In the genomic region with DNA sequence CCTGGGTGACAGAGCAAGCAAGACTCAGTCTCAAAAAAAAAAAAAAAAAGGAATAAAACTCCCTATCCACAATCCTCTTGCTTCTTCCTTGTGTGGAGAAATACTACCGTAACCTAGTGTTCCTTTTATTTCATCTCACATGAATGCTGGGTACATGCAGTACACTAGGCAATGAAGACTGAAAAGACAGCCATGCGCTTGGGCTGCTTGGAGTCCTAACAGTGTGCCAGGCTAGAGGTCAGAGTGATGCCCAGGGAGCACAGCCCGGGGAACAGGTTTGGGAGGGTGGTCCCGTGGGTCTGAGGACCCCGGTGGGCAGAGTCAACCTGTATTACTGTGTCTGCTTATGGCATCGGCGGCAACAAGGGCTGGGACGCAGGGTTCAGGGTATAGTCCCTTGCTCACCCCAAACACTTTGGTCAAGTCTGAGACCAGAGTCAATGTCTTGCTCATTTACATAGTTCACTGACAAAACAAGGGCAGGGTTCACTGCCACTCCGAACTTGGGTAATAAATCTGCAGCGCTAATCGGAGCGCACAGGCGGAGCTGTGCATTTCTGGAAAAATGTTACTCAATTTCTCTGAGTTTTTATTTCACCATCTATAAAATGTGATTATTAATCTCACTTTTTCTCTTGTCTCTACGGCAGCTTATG, we compare ENCODE assay signal across 21 cellular contexts.
DNase-seq lines count a peak whose midpoint lies in the region; ATAC-seq, FAIRE-seq and TF ChIP-seq lines count a peak whose summit lies in the region.
"Had no signal": no experiment of that assay in that cellular context is flagged by ENCODE, and none has a peak within 500 bp of the region (broad histone marks: within the 10 kb centered on the region; RNA-seq: fewer than 3 reads in every experiment).

No MANE protein-coding gene starts in this region.

- H3K4me1 ChIP-seq in small intestine (ENCODE audit: control insufficient read depth in 2 of 2, insufficient read depth in 1 of 2, low read depth in 1 of 2, low read length in 1 of 2): peaks cover 0 to 4% of the 10 kb centered on the region in 2 donors
- H3K4me1 ChIP-seq: BE2C, SJSA1 had no signal

- peaks cover 0 to 2% of the 10 kb centered on the region in 2 donors for H3K36me3 ChIP-seq in small intestine (ENCODE audit: control insufficient read depth in 2 of 2, insufficient read depth in 2 of 2, low read length in 2 of 2)
- H3K36me3 ChIP-seq: BE2C had no signal

- peaks cover 83% of the 10 kb centered on the region for H3K4me1 Mint-ChIP-seq in CD4-positive, alpha-beta T cell (ENCODE audit: low read depth)
- H3K4me1 Mint-ChIP-seq in T-helper 17 cell: peaks cover 33% of the 10 kb centered on the region
- H3K4me1 Mint-ChIP-seq in activated CD4-positive, alpha-beta T cell treated with anti-CD3 and anti-CD28 coated beads, Interleukin-2, amount 10 ng/mL, durations not matched to agents 24 days and 14 days: peaks cover 35% of the 10 kb centered on the region

- TF ChIP-seq CTCF in CD4-positive, alpha-beta T cell (IDR thresholded peaks at IDR 0.05): no peak

- H3K27ac ChIP-seq in CD4-positive, alpha-beta T cell (ENCODE audit: low read depth, low read length): no peak overlapping the region
- H3K27ac ChIP-seq in small intestine (ENCODE audit: low read depth in 1 of 2, low read length in 1 of 2): no peak overlapping the region
- H3K27ac ChIP-seq: A549, SJSA1 had no signal

- peak overlapping the region; percentile 3 for H3K4me3 Mint-ChIP-seq in CD4-positive, alpha-beta T cell
- H3K4me3 Mint-ChIP-seq in T-helper 17 cell: no peak overlapping the region
- no peak overlapping the region for H3K4me3 Mint-ChIP-seq in activated CD4-positive, alpha-beta T cell treated with anti-CD3 and anti-CD28 coated beads, Interleukin-2, amount 10 ng/mL, durations not matched to agents 24 days and 14 days

- no peaks in the 10 kb centered on the region for H3K27me3 Mint-ChIP-seq in CD4-positive, alpha-beta T cell
- no peaks in the 10 kb centered on the region for H3K27me3 Mint-ChIP-seq in T-helper 17 cell
- no peaks in the 10 kb centered on the region for H3K27me3 Mint-ChIP-seq in activated CD4-positive, alpha-beta T cell treated with anti-CD3 and anti-CD28 coated beads, Interleukin-2, amount 10 ng/mL, durations not matched to agents 24 days and 14 days

- no peak for FAIRE-seq in small intestine (lab: Jason Lieb, UNC)
- FAIRE-seq: A549, GM12891, GM19239 had no signal

- no peak for DNase-seq in CD4-positive, alpha-beta T cell
- DNase-seq in T-helper 17 cell: no peak
- DNase-seq in left lobe of liver (ENCODE audit: low spot score): peak; percentile 69
- DNase-seq in small intestine: peak; percentile 87
- DNase-seq in activated CD4-positive, alpha-beta T cell treated with anti-CD3 and anti-CD28 coated beads, Interleukin-2, amount 10 ng/mL, durations not matched to agents 24 days and 14 days: no peak
- DNase-seq in GOT3 (lab: John Stamatoyannopoulos, UW): no peak
- DNase-seq: BE2C; CD4-positive, CD25-positive, alpha-beta regulatory T cell; DMS153; Karpas-422; NCI-H1694; NCI-H2081; NCI-H2171; NCI-H524 treated with DMSO at 0.1 percent for 48 hours; NCI-H82 had no signal

- intact Hi-C loops in CD4-positive, alpha-beta T cell (cut with DNase I, micrococcal nuclease): loop anchor here in 1 of 2 experiments (10.0 kb wide), 3 partner anchors 183 to 683 kb away; a partner anchor contains a TSS
- intact Hi-C loops in activated CD4-positive, alpha-beta T cell treated with anti-CD3 and anti-CD28 coated beads, Interleukin-2, amount 10 ng/mL, durations not matched to agents 24 days and 14 days (cut with micrococcal nuclease): loop anchor here (10.0 kb wide), 1 partner anchor 273 kb away; no protein-coding TSS in a partner anchor

- no peaks in the 10 kb centered on the region for H3K27me3 ChIP-seq in CD4-positive, alpha-beta T cell (ENCODE audit: control insufficient read depth, insufficient read depth, low read length)
- H3K27me3 ChIP-seq in small intestine (ENCODE audit: control insufficient read depth in 2 of 2, insufficient read depth in 2 of 2, low read length in 2 of 2): no peaks in the 10 kb centered on the region
- H3K27me3 ChIP-seq: BE2C, SJSA1 had no signal

- no peaks in the 10 kb centered on the region for H3K9me3 Mint-ChIP-seq in CD4-positive, alpha-beta T cell
- H3K9me3 Mint-ChIP-seq in activated CD4-positive, alpha-beta T cell treated with anti-CD3 and anti-CD28 coated beads, Interleukin-2, amount 10 ng/mL, durations not matched to agents 24 days and 14 days: no peaks in the 10 kb centered on the region
- H3K9me3 Mint-ChIP-seq: CD4-positive, CD25-positive, alpha-beta regulatory T cell had no signal

- POLR2A ChIA-PET in CD4-positive, alpha-beta T cell (lab: Charles Lee): no interaction called here

- no peaks in the 10 kb centered on the region for H3K36me3 Mint-ChIP-seq in CD4-positive, alpha-beta T cell (ENCODE audit: low read depth)
- peaks cover 2% of the 10 kb centered on the region for H3K36me3 Mint-ChIP-seq in T-helper 17 cell (ENCODE audit: low read depth)
- H3K36me3 Mint-ChIP-seq in activated CD4-positive, alpha-beta T cell treated with anti-CD3 and anti-CD28 coated beads, Interleukin-2, amount 10 ng/mL, durations not matched to agents 24 days and 14 days (ENCODE audit: low read depth): peaks cover 8% of the 10 kb centered on the region

- no peaks in the 10 kb centered on the region for H3K9me3 ChIP-seq in CD4-positive, alpha-beta T cell (ENCODE audit: control insufficient read depth, low read length)
- H3K9me3 ChIP-seq in T-helper 17 cell (ENCODE audit: control insufficient read depth, low read length, poor library complexity, severe bottlenecking): no peaks in the 10 kb centered on the region
- no peaks in the 10 kb centered on the region for H3K9me3 ChIP-seq in small intestine (ENCODE audit: control insufficient read depth, low read depth)
- H3K9me3 ChIP-seq: A549, BE2C, SJSA1 had no signal

- ATAC-seq in CD4-positive, alpha-beta T cell (ENCODE audit: poor library complexity): no peak
- ATAC-seq in T-helper 17 cell (no peak), left lobe of liver (peak; percentile 83), HG03159 (IDR thresholded peaks at IDR 0.05; ENCODE audit: unreplicated experiment) (no peak)
- ATAC-seq: A549, Right ventricle myocardium inferior had no signal

- 25 to 76% (median 50%) methylated on average over 14 of the region's 14 CpGs for WGBS in small intestine, 3 donors

- CTCF ChIA-PET in CD4-positive, alpha-beta T cell (lab: Charles Lee): interaction anchor here (1.5 kb wide), 1 partner anchor 23 kb away, joined by 5 read pairs; no protein-coding TSS in a partner anchor

- H3K4me3 ChIP-seq in small intestine (ENCODE audit: low read depth in 1 of 2, low read length in 2 of 2): no peak overlapping the region
- H3K4me3 ChIP-seq: A549, SJSA1 had no signal

- H3K27ac Mint-ChIP-seq in CD4-positive, alpha-beta T cell: peak overlapping the region; percentile 31
- peak overlapping the region; percentile 19 for H3K27ac Mint-ChIP-seq in T-helper 17 cell
- no peak overlapping the region for H3K27ac Mint-ChIP-seq in activated CD4-positive, alpha-beta T cell treated with anti-CD3 and anti-CD28 coated beads, Interleukin-2, amount 10 ng/mL, durations not matched to agents 24 days and 14 days
- H3K27ac Mint-ChIP-seq: CD4-positive, CD25-positive, alpha-beta regulatory T cell had no signal

Comparison
In these comparisons a context has a peak if more than half of its experiments do, and no peak if none do; other contexts are left out.
1. DNase-seq: peak in left lobe of liver (single experiment) and small intestine (single experiment); none in CD4-positive, alpha-beta T cell (0 of 10), T-helper 17 cell (0 of 3), activated CD4-positive, alpha-beta T cell treated with anti-CD3 and anti-CD28 coated beads, Interleukin-2, amount 10 ng/mL, durations not matched to agents 24 days and 14 days (single experiment) and GOT3 (single experiment).